1 cellular context compared by ENCODE assay signal in genomic region chr13:20191902-20192469, GRCh38.
A peak's percentile ranks its signal among the peaks of the same experiment; 100 is the strongest.
TF ChIP-seq lines count a peak whose summit lies in the region.

No MANE protein-coding gene starts in this region.

TF ChIP-seq in H1, 55 proteins besides CTCF, POLR2A, EP300 and RAD21 (continued from another document):
- TF ChIP-seq RXRA (IDR thresholded peaks at IDR 0.05; ENCODE audit: insufficient read depth, low read depth, low read length) (0 out of 2 replicates have a peak, but pooled peaks have one; percentile 11), ATF3 (IDR thresholded peaks at IDR 0.05; ENCODE audit: insufficient read depth, low read depth, low read length) (no peak), CHD2 (IDR thresholded peaks at IDR 0.05; ENCODE audit: low read length) (no peak), TAF7 (optimal IDR thresholded peaks at IDR 0.05; ENCODE audit: borderline replicate concordance, low read depth, low read length) (no peak), SIN3A (conservative IDR thresholded peaks at IDR 0.05 in 1 of 2, IDR thresholded peaks at IDR 0.05 in 1 of 2; ENCODE audit: low read depth in 1 of 2, low read length in 2 of 2) (no peak), EZH2 (IDR thresholded peaks at IDR 0.05; ENCODE audit: low read depth, low read length, severe bottlenecking) (peak; percentile 82), CHD7 (IDR thresholded peaks at IDR 0.05; ENCODE audit: insufficient replicate concordance, low read length) (no peak), USF2 (IDR thresholded peaks at IDR 0.05; ENCODE audit: low read length) (no peak), SRF (IDR thresholded peaks at IDR 0.05; ENCODE audit: low read depth, low read length) (no peak), JUN (IDR thresholded peaks at IDR 0.05; ENCODE audit: low read depth, low read length) (no peak), CHD1 (IDR thresholded peaks at IDR 0.05; ENCODE audit: low read depth, low read length) (no peak), NRF1 (IDR thresholded peaks at IDR 0.05; ENCODE audit: low read depth, low read length) (no peak), SAP30 (IDR thresholded peaks at IDR 0.05; ENCODE audit: insufficient read depth, insufficient replicate concordance, low read length) (no peak), SP2 (IDR thresholded peaks at IDR 0.05; ENCODE audit: low read length) (no peak), YY1 (IDR thresholded peaks at IDR 0.05; ENCODE audit: low read depth, low read length) (no peak), TEAD4 (IDR thresholded peaks at IDR 0.05; ENCODE audit: low read depth, low read length) (no peak), JUND (IDR thresholded peaks at IDR 0.05; ENCODE audit: low read length) (no peak), RBBP5 (IDR thresholded peaks at IDR 0.05; ENCODE audit: borderline replicate concordance, low read depth, low read length) (no peak), BCL11A (IDR thresholded peaks at IDR 0.05; ENCODE audit: low read depth in 2 of 2, low read length in 2 of 2) (no peak), GTF2F1 (IDR thresholded peaks at IDR 0.05; ENCODE audit: borderline replicate concordance, low read depth, low read length) (no peak), TAF1 (IDR thresholded peaks at IDR 0.05; ENCODE audit: low read depth, low read length) (peak; percentile 31; the same call in 1 of the 2 replicates), ZNF274 (IDR thresholded peaks at IDR 0.05; ENCODE audit: borderline replicate concordance, extremely low read depth, low read length) (no peak), MAFK (IDR thresholded peaks at IDR 0.05; ENCODE audit: low read depth, low read length) (no peak), SUZ12 (IDR thresholded peaks at IDR 0.05; ENCODE audit: low read length) (peak; percentile 95)
